In genomic region chr3:14407203-14407602, GRCh38 we compare ENCODE assay signal across 23 cellular contexts. TPM values are rescaled to one million over a fixed set of nuclear protein-coding genes. Genes with fewer than 3 reads are reported as not detected.
DNase-seq lines count a peak whose midpoint lies in the region; ATAC-seq and TF ChIP-seq lines count a peak whose summit lies in the region.
"Had no signal": no experiment of that assay in that cellular context is flagged by ENCODE, and none has a peak within 500 bp of the region (broad histone marks: within the 10 kb centered on the region; RNA-seq: fewer than 3 reads in every experiment).

No MANE protein-coding gene starts in this region.

- H3K27ac Mint-ChIP-seq in activated T-cell treated with anti-CD3 and anti-CD28 coated beads, Interleukin-2, amount 50 U/mL, for 72 hours, result peak overlapping the region; percentile 69
- H3K27ac Mint-ChIP-seq in IgD-negative memory B cell, result peak overlapping the region; percentile 13 to 68 (median 65)
- peak overlapping the region; percentile 15 for H3K27ac Mint-ChIP-seq in activated naive CD8-positive, alpha-beta T cell treated with anti-CD3 and anti-CD28 coated beads, Interleukin-2, amount 50 U/mL, for 24 hours
- H3K27ac Mint-ChIP-seq: activated CD4-positive, alpha-beta T cell treated with anti-CD3 and anti-CD28 coated beads, Interleukin-2, amount 10 ng/mL, durations not matched to agents 24 days and 14 days had no signal

- H3K27me3 Mint-ChIP-seq in activated T-cell treated with anti-CD3 and anti-CD28 coated beads, Interleukin-2, amount 50 U/mL, for 72 hours (ENCODE audit: low read depth), result no peaks in the 10 kb centered on the region
- H3K27me3 Mint-ChIP-seq in activated T-cell treated with anti-CD3 and anti-CD28 coated beads, Interleukin-2, amount 50 U/mL, for 4 hours (ENCODE audit: low read depth), result no peaks in the 10 kb centered on the region
- no peaks in the 10 kb centered on the region for H3K27me3 Mint-ChIP-seq in IgD-negative memory B cell
- no peaks in the 10 kb centered on the region for H3K27me3 Mint-ChIP-seq in activated naive CD8-positive, alpha-beta T cell treated with anti-CD3 and anti-CD28 coated beads, Interleukin-2, amount 50 U/mL, for 24 hours
- H3K27me3 Mint-ChIP-seq: activated CD4-positive, alpha-beta T cell treated with anti-CD3 and anti-CD28 coated beads, Interleukin-2, amount 10 ng/mL, durations not matched to agents 24 days and 14 days; naive B cell had no signal

- peaks cover 67% of the 10 kb centered on the region for H3K4me1 ChIP-seq in psoas muscle

- peaks cover 3 to 9% of the 10 kb centered on the region in 2 donors for H3K36me3 Mint-ChIP-seq in activated T-cell treated with anti-CD3 and anti-CD28 coated beads, Interleukin-2, amount 50 U/mL, for 72 hours (ENCODE audit: insufficient read depth in 2 of 2)
- peaks cover 9% of the 10 kb centered on the region for H3K36me3 Mint-ChIP-seq in activated T-cell treated with anti-CD3 and anti-CD28 coated beads, Interleukin-2, amount 50 U/mL, for 4 hours (ENCODE audit: insufficient read depth)
- peaks cover 4% of the 10 kb centered on the region for H3K36me3 Mint-ChIP-seq in IgD-negative memory B cell
- H3K36me3 Mint-ChIP-seq in activated naive CD8-positive, alpha-beta T cell treated with anti-CD3 and anti-CD28 coated beads, Interleukin-2, amount 50 U/mL, for 24 hours (ENCODE audit: low read depth), result peaks cover 44% of the 10 kb centered on the region
- H3K36me3 Mint-ChIP-seq: mesothelial cell of epicardium had no signal

- peaks cover 63% of the 10 kb centered on the region for H3K4me1 Mint-ChIP-seq in activated T-cell treated with anti-CD3 and anti-CD28 coated beads, Interleukin-2, amount 50 U/mL, for 72 hours (ENCODE audit: low read depth)
- peaks cover 62% of the 10 kb centered on the region for H3K4me1 Mint-ChIP-seq in activated T-cell treated with anti-CD3 and anti-CD28 coated beads, Interleukin-2, amount 50 U/mL, for 4 hours (ENCODE audit: low read depth)
- H3K4me1 Mint-ChIP-seq in IgD-negative memory B cell, result peaks cover 36 to 49% (median 41%) of the 10 kb centered on the region in 3 donors
- H3K4me1 Mint-ChIP-seq in activated naive CD8-positive, alpha-beta T cell treated with anti-CD3 and anti-CD28 coated beads, Interleukin-2, amount 50 U/mL, for 24 hours, result peaks cover 76% of the 10 kb centered on the region

- no peaks in the 10 kb centered on the region for H3K9me3 Mint-ChIP-seq in activated T-cell treated with anti-CD3 and anti-CD28 coated beads, Interleukin-2, amount 50 U/mL, for 72 hours
- H3K9me3 Mint-ChIP-seq in activated T-cell treated with anti-CD3 and anti-CD28 coated beads, Interleukin-2, amount 50 U/mL, for 4 hours, result no peaks in the 10 kb centered on the region
- no peaks in the 10 kb centered on the region for H3K9me3 Mint-ChIP-seq in IgD-negative memory B cell
- no peaks in the 10 kb centered on the region for H3K9me3 Mint-ChIP-seq in activated naive CD8-positive, alpha-beta T cell treated with anti-CD3 and anti-CD28 coated beads, Interleukin-2, amount 50 U/mL, for 24 hours
- H3K9me3 Mint-ChIP-seq: activated CD4-positive, alpha-beta T cell treated with anti-CD3 and anti-CD28 coated beads, Interleukin-2, amount 10 ng/mL, durations not matched to agents 24 days and 14 days; mesothelial cell of epicardium; naive B cell had no signal

- WGBS in psoas muscle, 3 donors, result 88 to 98% (median 91%) methylated on average over 5 of the region's 5 CpGs

- TF ChIP-seq CTCF in psoas muscle (IDR thresholded peaks at IDR 0.05) (no peak), brain microvascular endothelial cell (IDR thresholded peaks at IDR 0.05; ENCODE audit: low read depth, low read length, missing control alignments) (no peak)

- H3K4me3 ChIP-seq in psoas muscle, result no peak overlapping the region
- H3K4me3 ChIP-seq in brain microvascular endothelial cell (ENCODE audit: low read depth, low read length), result no peak overlapping the region
- H3K4me3 ChIP-seq: body of pancreas, tibial nerve had no signal

- H3K27ac ChIP-seq in psoas muscle (peak overlapping the region; percentile 78), brain microvascular endothelial cell (no peak overlapping the region)
- H3K27ac ChIP-seq: body of pancreas, tibial nerve had no signal

- no peak overlapping the region for H3K4me3 Mint-ChIP-seq in activated T-cell treated with anti-CD3 and anti-CD28 coated beads, Interleukin-2, amount 50 U/mL, for 72 hours
- no peak overlapping the region for H3K4me3 Mint-ChIP-seq in activated T-cell treated with anti-CD3 and anti-CD28 coated beads, Interleukin-2, amount 50 U/mL, for 4 hours
- peak overlapping the region in 3 of 4 donors; percentile 16 to 80 (median 59) for H3K4me3 Mint-ChIP-seq in IgD-negative memory B cell
- no peak overlapping the region for H3K4me3 Mint-ChIP-seq in activated naive CD8-positive, alpha-beta T cell treated with anti-CD3 and anti-CD28 coated beads, Interleukin-2, amount 50 U/mL, for 24 hours
- H3K4me3 Mint-ChIP-seq: activated CD4-positive, alpha-beta T cell treated with anti-CD3 and anti-CD28 coated beads, Interleukin-2, amount 10 ng/mL, durations not matched to agents 24 days and 14 days; mesothelial cell of epicardium had no signal

- ATAC-seq in activated T-cell treated with anti-CD3 and anti-CD28 coated beads, Interleukin-2, amount 50 U/mL, for 72 hours (replicated peaks in 1 of 2), result no peak
- no peak for ATAC-seq in activated T-cell treated with anti-CD3 and anti-CD28 coated beads, Interleukin-2, amount 50 U/mL, for 4 hours
- no peak for ATAC-seq in activated naive CD8-positive, alpha-beta T cell treated with anti-CD3 and anti-CD28 coated beads, Interleukin-2, amount 50 U/mL, for 24 hours
- ATAC-seq in psoas muscle, result no peak
- ATAC-seq: body of pancreas, left ventricle myocardium superior, PC-3 had no signal

- intact Hi-C loops in psoas muscle (cut with DNase I), result loop anchor here in 1 of 2 donors (10.0 kb wide), 1 partner anchor 202 kb away; no protein-coding TSS in a partner anchor

- H3K36me3 ChIP-seq in psoas muscle (ENCODE audit: insufficient read depth in 1 of 2, low read depth in 1 of 2) (peaks cover 0 to 28% of the 10 kb centered on the region in 2 donors), brain microvascular endothelial cell (replicated peaks) (no peaks in the 10 kb centered on the region)

- H3K27me3 ChIP-seq in psoas muscle (ENCODE audit: insufficient read depth in 3 of 3, low read length in 2 of 3), result no peaks in the 10 kb centered on the region
- no peaks in the 10 kb centered on the region for H3K27me3 ChIP-seq in brain microvascular endothelial cell (replicated peaks)
- H3K27me3 ChIP-seq: body of pancreas, tibial nerve had no signal

- in situ Hi-C loops in brain microvascular endothelial cell (cut with HindIII; ENCODE audit: low pct_ligation_motif_present, low sequenced_read_pairs), result no loop called here

- no peaks in the 10 kb centered on the region for H3K9me3 ChIP-seq in psoas muscle
- H3K9me3 ChIP-seq: body of pancreas, Caco-2, tibial nerve had no signal

- no peak for DNase-seq in activated T-cell treated with anti-CD3 and anti-CD28 coated beads, Interleukin-2, amount 50 U/mL, for 72 hours
- no peak for DNase-seq in activated T-cell treated with anti-CD3 and anti-CD28 coated beads, Interleukin-2, amount 50 U/mL, for 4 hours
- no peak for DNase-seq in activated naive CD8-positive, alpha-beta T cell treated with anti-CD3 and anti-CD28 coated beads, Interleukin-2, amount 50 U/mL, for 24 hours
- DNase-seq in psoas muscle (no peak), COR-L47 (lab: John Stamatoyannopoulos, UW) (no peak), brain microvascular endothelial cell (no peak), dermis blood vessel endothelial cell (no peak)
- DNase-seq: activated CD4-positive, alpha-beta T cell treated with anti-CD3 and anti-CD28 coated beads, Interleukin-2, amount 10 ng/mL, durations not matched to agents 24 days and 14 days; body of pancreas; Caco-2; DMS79; GF-D8; glutamatergic neuron; islet precursor cell; Kasumi-1; left ventricle myocardium superior; naive B cell; NCI-H446 treated with DMSO at 0.1 percent for 48 hours; PC-3; Right ventricle myocardium superior had no signal

RNA-seq across cellular contexts. Expression of gene SLC6A6, which starts 4.8 kb away (rescaled TPM):
- 10 to 100 TPM; 35.4 to 39.2 TPM for total RNA-seq in activated T-cell treated with anti-CD3 and anti-CD28 coated beads, Interleukin-2, amount 50 U/mL, for 72 hours
- total RNA-seq in activated T-cell treated with anti-CD3 and anti-CD28 coated beads, Interleukin-2, amount 50 U/mL, for 4 hours, result 10 to 100 TPM; 47.6 to 54.2 (median 51.2) TPM
- 7.6 TPM for polyA plus RNA-seq in IgD-negative memory B cell
- 100 to 1,000 TPM in 1 of 4 donors, 10 to 100 TPM in 3; 10.3 to 104 (median 34.7) TPM for total RNA-seq in psoas muscle
- 10 to 100 TPM; 12.6 to 76.1 (median 52.8) TPM for polyA plus RNA-seq in psoas muscle
- 10.9 and 28.6 TPM in 2 replicates for total RNA-seq in dermis blood vessel endothelial cell

Comparison
In these comparisons a context has a peak if more than half of its experiments do, and no peak if none do; other contexts are left out.
1. H3K27ac Mint-ChIP-seq: peak in every context shown above with its lines; median percentile 69 in activated T-cell treated with anti-CD3 and anti-CD28 coated beads, Interleukin-2, amount 50 U/mL, for 72 hours; 65 in IgD-negative memory B cell; 15 in activated naive CD8-positive, alpha-beta T cell treated with anti-CD3 and anti-CD28 coated beads, Interleukin-2, amount 50 U/mL, for 24 hours.
2. H3K4me3 Mint-ChIP-seq: peak in IgD-negative memory B cell (3 of 4); none in activated T-cell treated with anti-CD3 and anti-CD28 coated beads, Interleukin-2, amount 50 U/mL, for 72 hours (0 of 2), activated T-cell treated with anti-CD3 and anti-CD28 coated beads, Interleukin-2, amount 50 U/mL, for 4 hours (single experiment) and activated naive CD8-positive, alpha-beta T cell treated with anti-CD3 and anti-CD28 coated beads, Interleukin-2, amount 50 U/mL, for 24 hours (single experiment).